8 cellular contexts compared by ENCODE assay signal in the genomic region with DNA sequence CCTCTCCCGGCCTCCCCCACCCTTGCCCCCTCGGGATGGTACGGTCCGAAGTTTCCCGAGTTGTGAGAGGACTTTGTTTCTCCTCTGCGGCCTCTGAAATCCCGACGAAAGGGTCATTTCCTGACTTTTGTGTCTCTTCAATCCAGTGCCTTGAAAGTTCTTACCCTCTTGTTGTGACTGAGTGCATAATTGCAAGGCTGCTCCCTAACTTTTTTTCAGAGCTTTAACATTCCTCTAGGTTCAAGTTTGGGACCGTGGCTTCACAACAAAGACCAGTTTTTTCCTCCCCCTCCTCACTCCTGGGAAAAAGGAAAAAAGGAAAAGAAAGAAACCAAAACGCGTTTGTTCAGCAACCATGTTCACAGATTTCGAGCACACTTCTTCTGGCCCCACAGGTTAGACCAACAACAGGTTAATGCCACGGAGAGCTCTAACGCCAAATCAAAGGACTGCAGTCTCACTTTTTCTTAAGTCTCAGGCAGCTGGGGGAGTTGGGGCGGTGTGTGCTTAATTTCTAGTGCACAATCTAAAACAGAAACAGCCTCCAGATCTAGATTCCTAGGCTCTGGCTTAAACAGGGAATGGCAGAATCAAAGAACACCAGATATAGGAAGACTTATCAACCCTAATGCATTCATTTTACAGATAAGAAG.
DNase-seq lines count a peak whose midpoint lies in the region; ATAC-seq and TF ChIP-seq lines count a peak whose summit lies in the region.

No MANE protein-coding gene starts in this region.

- ATAC-seq in RWPE2 (ENCODE audit: low read depth) (no peak), GM19452 (IDR thresholded peaks at IDR 0.05; ENCODE audit: unreplicated experiment) (no peak), HG02973 (IDR thresholded peaks at IDR 0.05; ENCODE audit: unreplicated experiment) (no peak)

- H3K27me3 Mint-ChIP-seq in osteocyte (ENCODE audit: unreplicated experiment): no peaks in the 10 kb centered on the region

- H3K27ac ChIP-seq in RWPE2 (ENCODE audit: poor library complexity, severe bottlenecking): peak overlapping the region; percentile 75

- peak overlapping the region; percentile 99 for H3K27ac Mint-ChIP-seq in osteocyte (ENCODE audit: unreplicated experiment)

- no peaks in the 10 kb centered on the region for H3K9me3 ChIP-seq in RWPE2 (ENCODE audit: severe bottlenecking)

- peaks cover 39% of the 10 kb centered on the region for H3K4me1 ChIP-seq in RWPE2 (ENCODE audit: insufficient read depth, poor library complexity, severe bottlenecking)

- DNase-seq in DMS 273 (lab: John Stamatoyannopoulos, UW; ENCODE audit: unreplicated experiment) (peak; percentile 22), RWPE2 (ENCODE audit: low spot score) (no peak), fibroblast of peridontal ligament (ENCODE audit: extremely low read depth) (peak; percentile 63), osteocyte (ENCODE audit: extremely low spot score, unreplicated experiment) (no peak), activated T-cell treated with anti-CD3 and anti-CD28 coated beads for 4 hours (no peak)
- no peak for DNase-seq in stimulated activated CD8-positive, alpha-beta memory T cell treated with anti-CD3 and anti-CD28 coated beads, Interleukin-4, amount 100 ng/mL, for 48 hours

- peaks cover 47% of the 10 kb centered on the region for H3K4me1 Mint-ChIP-seq in osteocyte (ENCODE audit: unreplicated experiment)

- H3K36me3 ChIP-seq in RWPE2 (ENCODE audit: low read depth): no peaks in the 10 kb centered on the region

- H3K36me3 Mint-ChIP-seq in osteocyte (ENCODE audit: unreplicated experiment): no peaks in the 10 kb centered on the region

- peak overlapping the region; percentile 77 for H3K4me3 Mint-ChIP-seq in osteocyte (ENCODE audit: unreplicated experiment)

- TF ChIP-seq CTCF in RWPE2 (IDR thresholded peaks at IDR 0.05; ENCODE audit: poor library complexity, severe bottlenecking): no peak
- no peak for TF ChIP-seq CTCF in osteocyte (IDR thresholded peaks at IDR 0.05)

- no peaks in the 10 kb centered on the region for H3K9me3 Mint-ChIP-seq in osteocyte (ENCODE audit: unreplicated experiment)

- H3K27me3 ChIP-seq in RWPE2 (ENCODE audit: insufficient read depth, poor library complexity, severe bottlenecking): no peaks in the 10 kb centered on the region

- peak overlapping the region; percentile 27 for H3K4me3 ChIP-seq in RWPE2 (ENCODE audit: severe bottlenecking)

Comparison
In these comparisons a context has a peak if more than half of its experiments do, and no peak if none do; other contexts are left out.
1. DNase-seq: peak in DMS 273 (single experiment) and fibroblast of peridontal ligament (single experiment); none in RWPE2 (single experiment), osteocyte (single experiment), stimulated activated CD8-positive, alpha-beta memory T cell treated with anti-CD3 and anti-CD28 coated beads, Interleukin-4, amount 100 ng/mL, for 48 hours (single experiment) and activated T-cell treated with anti-CD3 and anti-CD28 coated beads for 4 hours (single experiment).